Comparison of ENCODE assay signal across 1 cellular context in the genomic region with DNA sequence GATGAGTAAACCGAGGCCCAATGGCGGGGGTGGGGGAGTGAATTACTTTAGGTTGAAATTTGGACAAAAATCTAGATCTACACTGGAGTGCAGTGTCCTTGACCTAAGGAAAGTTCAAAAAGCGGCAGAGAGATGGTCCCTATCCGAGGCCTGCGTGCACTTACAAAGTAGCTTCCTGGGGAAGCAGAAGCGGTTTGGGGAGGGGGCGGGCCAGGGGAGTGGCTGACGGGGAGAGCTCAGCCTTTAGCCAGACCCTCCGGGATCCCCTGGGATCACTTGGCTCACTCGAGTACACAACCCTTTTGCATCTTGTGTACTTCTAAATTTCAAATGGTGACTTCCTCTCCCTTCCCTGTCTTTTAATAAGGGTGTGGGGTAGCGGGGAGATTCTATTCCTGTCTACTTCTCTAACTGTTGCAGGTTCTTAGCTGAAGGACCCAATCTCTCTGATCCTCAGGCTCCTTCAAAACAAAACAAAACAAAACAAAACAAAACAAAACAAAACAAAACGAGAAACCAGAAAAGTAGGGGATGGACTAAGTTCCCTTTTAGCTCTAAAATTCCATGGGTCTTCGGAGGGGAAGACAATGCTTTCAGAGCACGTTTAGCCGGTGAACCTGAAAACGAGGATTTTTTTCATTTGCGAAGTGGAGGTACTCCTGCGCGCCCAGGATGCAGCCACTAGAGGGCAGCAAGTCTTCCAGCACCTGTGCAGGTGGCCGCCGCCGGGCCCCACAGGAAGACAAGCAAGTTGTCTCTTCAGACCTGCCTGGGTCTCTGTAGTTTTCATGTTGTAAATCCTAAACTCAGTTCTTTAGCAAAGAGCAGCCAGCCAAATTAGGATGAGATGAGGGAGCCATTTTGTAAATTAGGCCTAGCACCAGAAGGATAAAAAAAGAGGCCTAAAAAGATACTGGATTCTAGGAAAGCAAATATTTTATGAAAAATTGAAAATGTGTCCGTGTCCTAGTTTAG.
TF ChIP-seq lines count a peak whose summit lies in the region.

No MANE protein-coding gene starts in this region.

TF ChIP-seq in K562, 482 proteins besides CTCF, POLR2A, EP300 and RAD21 (continued from another document and continues in another):
- TF ChIP-seq, protein P1, sequence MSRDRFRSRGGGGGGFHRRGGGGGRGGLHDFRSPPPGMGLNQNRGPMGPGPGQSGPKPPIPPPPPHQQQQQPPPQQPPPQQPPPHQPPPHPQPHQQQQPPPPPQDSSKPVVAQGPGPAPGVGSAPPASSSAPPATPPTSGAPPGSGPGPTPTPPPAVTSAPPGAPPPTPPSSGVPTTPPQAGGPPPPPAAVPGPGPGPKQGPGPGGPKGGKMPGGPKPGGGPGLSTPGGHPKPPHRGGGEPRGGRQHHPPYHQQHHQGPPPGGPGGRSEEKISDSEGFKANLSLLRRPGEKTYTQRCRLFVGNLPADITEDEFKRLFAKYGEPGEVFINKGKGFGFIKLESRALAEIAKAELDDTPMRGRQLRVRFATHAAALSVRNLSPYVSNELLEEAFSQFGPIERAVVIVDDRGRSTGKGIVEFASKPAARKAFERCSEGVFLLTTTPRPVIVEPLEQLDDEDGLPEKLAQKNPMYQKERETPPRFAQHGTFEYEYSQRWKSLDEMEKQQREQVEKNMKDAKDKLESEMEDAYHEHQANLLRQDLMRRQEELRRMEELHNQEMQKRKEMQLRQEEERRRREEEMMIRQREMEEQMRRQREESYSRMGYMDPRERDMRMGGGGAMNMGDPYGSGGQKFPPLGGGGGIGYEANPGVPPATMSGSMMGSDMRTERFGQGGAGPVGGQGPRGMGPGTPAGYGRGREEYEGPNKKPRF (IDR thresholded peaks at IDR 0.05; ENCODE audit: low read depth, low read length) = no peak
- no peak for TF ChIP-seq OTX1 (CRISPR knock-in tag; IDR thresholded peaks at IDR 0.05)
- TF ChIP-seq CSDE1 (IDR thresholded peaks at IDR 0.05) = no peak
- no peak for TF ChIP-seq ZNF134 (CRISPR knock-in tag; conservative IDR thresholded peaks at IDR 0.05)
- 0 out of 2 replicates have a peak, but pooled peaks have one; percentile 28 for TF ChIP-seq L3MBTL2 (IDR thresholded peaks at IDR 0.05)
- no peak for TF ChIP-seq ARHGAP35 (IDR thresholded peaks at IDR 0.05; ENCODE audit: partially characterized antibody)
- TF ChIP-seq, protein P2, sequence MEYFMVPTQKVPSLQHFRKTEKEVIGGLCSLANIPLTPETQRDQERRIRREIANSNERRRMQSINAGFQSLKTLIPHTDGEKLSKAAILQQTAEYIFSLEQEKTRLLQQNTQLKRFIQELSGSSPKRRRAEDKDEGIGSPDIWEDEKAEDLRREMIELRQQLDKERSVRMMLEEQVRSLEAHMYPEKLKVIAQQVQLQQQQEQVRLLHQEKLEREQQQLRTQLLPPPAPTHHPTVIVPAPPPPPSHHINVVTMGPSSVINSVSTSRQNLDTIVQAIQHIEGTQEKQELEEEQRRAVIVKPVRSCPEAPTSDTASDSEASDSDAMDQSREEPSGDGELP (CRISPR knock-in tag; IDR thresholded peaks at IDR 0.05; ENCODE audit: borderline replicate concordance) = peak; percentile 56; the same call in 1 of the 2 replicates
- TF ChIP-seq WHSC1 (IDR thresholded peaks at IDR 0.05; ENCODE audit: low read length) = no peak
- TF ChIP-seq SP2 (IDR thresholded peaks at IDR 0.05; ENCODE audit: extremely low read depth, low read depth, low read length, poor library complexity, severe bottlenecking) = no peak
- no peak for TF ChIP-seq GATAD2A (IDR thresholded peaks at IDR 0.05)
- TF ChIP-seq ZEB2 (IDR thresholded peaks at IDR 0.05) = peak; percentile 79; the same call in 1 of the 2 replicates
- TF ChIP-seq, protein P3, sequence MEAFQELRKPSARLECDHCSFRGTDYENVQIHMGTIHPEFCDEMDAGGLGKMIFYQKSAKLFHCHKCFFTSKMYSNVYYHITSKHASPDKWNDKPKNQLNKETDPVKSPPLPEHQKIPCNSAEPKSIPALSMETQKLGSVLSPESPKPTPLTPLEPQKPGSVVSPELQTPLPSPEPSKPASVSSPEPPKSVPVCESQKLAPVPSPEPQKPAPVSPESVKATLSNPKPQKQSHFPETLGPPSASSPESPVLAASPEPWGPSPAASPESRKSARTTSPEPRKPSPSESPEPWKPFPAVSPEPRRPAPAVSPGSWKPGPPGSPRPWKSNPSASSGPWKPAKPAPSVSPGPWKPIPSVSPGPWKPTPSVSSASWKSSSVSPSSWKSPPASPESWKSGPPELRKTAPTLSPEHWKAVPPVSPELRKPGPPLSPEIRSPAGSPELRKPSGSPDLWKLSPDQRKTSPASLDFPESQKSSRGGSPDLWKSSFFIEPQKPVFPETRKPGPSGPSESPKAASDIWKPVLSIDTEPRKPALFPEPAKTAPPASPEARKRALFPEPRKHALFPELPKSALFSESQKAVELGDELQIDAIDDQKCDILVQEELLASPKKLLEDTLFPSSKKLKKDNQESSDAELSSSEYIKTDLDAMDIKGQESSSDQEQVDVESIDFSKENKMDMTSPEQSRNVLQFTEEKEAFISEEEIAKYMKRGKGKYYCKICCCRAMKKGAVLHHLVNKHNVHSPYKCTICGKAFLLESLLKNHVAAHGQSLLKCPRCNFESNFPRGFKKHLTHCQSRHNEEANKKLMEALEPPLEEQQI (IDR thresholded peaks at IDR 0.05) = no peak
- no peak for TF ChIP-seq GATAD2B (IDR thresholded peaks at IDR 0.05; ENCODE audit: borderline replicate concordance)
- TF ChIP-seq PCBP1 (IDR thresholded peaks at IDR 0.05; ENCODE audit: low read depth, low read length, poor library complexity, severe bottlenecking) = no peak
- no peak for TF ChIP-seq PURB (CRISPR knock-in tag; IDR thresholded peaks at IDR 0.05; ENCODE audit: low read depth)
- TF ChIP-seq, protein P4, sequence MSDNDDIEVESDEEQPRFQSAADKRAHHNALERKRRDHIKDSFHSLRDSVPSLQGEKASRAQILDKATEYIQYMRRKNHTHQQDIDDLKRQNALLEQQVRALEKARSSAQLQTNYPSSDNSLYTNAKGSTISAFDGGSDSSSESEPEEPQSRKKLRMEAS (CRISPR knock-in tag; IDR thresholded peaks at IDR 0.05) = peak; percentile 73
- TF ChIP-seq HMG20A (CRISPR knock-in tag; conservative IDR thresholded peaks at IDR 0.05) = no peak
- TF ChIP-seq RBM14 (IDR thresholded peaks at IDR 0.05; ENCODE audit: borderline replicate concordance, insufficient read depth, low read depth, low read length) = no peak
- no peak for TF ChIP-seq ESRRB (CRISPR knock-in tag; IDR thresholded peaks at IDR 0.05; ENCODE audit: borderline replicate concordance)
- no peak for TF ChIP-seq BACH1 (tag; IDR thresholded peaks at IDR 0.05)
- TF ChIP-seq TEAD1 (CRISPR knock-in tag; IDR thresholded peaks at IDR 0.05) = no peak
- no peak for TF ChIP-seq KHSRP (IDR thresholded peaks at IDR 0.05)
- TF ChIP-seq, protein P5, sequence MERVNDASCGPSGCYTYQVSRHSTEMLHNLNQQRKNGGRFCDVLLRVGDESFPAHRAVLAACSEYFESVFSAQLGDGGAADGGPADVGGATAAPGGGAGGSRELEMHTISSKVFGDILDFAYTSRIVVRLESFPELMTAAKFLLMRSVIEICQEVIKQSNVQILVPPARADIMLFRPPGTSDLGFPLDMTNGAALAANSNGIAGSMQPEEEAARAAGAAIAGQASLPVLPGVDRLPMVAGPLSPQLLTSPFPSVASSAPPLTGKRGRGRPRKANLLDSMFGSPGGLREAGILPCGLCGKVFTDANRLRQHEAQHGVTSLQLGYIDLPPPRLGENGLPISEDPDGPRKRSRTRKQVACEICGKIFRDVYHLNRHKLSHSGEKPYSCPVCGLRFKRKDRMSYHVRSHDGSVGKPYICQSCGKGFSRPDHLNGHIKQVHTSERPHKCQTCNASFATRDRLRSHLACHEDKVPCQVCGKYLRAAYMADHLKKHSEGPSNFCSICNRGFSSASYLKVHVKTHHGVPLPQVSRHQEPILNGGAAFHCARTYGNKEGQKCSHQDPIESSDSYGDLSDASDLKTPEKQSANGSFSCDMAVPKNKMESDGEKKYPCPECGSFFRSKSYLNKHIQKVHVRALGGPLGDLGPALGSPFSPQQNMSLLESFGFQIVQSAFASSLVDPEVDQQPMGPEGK (CRISPR knock-in tag; IDR thresholded peaks at IDR 0.05; ENCODE audit: borderline replicate concordance) = no peak
- TF ChIP-seq NRF1 (conservative IDR thresholded peaks at IDR 0.05 in 1 of 2, IDR thresholded peaks at IDR 0.05 in 1 of 2) = 0 out of 4 replicates have a peak, but pooled peaks have one; percentile 17 to 18
- TF ChIP-seq, protein P6, sequence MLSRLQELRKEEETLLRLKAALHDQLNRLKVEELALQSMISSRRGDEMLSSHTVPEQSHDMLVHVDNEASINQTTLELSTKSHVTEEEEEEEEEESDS (CRISPR knock-in tag; IDR thresholded peaks at IDR 0.05) = no peak
- TF ChIP-seq ELF1 (tag; IDR thresholded peaks at IDR 0.05) = no peak
- TF ChIP-seq, protein P7, sequence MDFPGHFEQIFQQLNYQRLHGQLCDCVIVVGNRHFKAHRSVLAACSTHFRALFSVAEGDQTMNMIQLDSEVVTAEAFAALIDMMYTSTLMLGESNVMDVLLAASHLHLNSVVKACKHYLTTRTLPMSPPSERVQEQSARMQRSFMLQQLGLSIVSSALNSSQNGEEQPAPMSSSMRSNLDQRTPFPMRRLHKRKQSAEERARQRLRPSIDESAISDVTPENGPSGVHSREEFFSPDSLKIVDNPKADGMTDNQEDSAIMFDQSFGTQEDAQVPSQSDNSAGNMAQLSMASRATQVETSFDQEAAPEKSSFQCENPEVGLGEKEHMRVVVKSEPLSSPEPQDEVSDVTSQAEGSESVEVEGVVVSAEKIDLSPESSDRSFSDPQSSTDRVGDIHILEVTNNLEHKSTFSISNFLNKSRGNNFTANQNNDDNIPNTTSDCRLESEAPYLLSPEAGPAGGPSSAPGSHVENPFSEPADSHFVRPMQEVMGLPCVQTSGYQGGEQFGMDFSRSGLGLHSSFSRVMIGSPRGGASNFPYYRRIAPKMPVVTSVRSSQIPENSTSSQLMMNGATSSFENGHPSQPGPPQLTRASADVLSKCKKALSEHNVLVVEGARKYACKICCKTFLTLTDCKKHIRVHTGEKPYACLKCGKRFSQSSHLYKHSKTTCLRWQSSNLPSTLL (IDR thresholded peaks at IDR 0.05) = no peak
- TF ChIP-seq, protein P8, sequence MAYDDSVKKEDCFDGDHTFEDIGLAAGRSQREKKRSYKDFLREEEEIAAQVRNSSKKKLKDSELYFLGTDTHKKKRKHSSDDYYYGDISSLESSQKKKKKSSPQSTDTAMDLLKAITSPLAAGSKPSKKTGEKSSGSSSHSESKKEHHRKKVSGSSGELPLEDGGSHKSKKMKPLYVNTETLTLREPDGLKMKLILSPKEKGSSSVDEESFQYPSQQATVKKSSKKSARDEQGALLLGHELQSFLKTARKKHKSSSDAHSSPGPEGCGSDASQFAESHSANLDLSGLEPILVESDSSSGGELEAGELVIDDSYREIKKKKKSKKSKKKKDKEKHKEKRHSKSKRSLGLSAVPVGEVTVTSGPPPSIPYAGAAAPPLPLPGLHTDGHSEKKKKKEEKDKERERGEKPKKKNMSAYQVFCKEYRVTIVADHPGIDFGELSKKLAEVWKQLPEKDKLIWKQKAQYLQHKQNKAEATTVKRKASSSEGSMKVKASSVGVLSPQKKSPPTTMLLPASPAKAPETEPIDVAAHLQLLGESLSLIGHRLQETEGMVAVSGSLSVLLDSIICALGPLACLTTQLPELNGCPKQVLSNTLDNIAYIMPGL (CRISPR knock-in tag; IDR thresholded peaks at IDR 0.05) = no peak
- no peak for TF ChIP-seq DIDO1 (tag; IDR thresholded peaks at IDR 0.05; ENCODE audit: low read depth)
- peak; percentile 87 for TF ChIP-seq ZNF384 (IDR thresholded peaks at IDR 0.05; ENCODE audit: low read depth, low read length)
- no peak for TF ChIP-seq ZBTB7A (IDR thresholded peaks at IDR 0.05; ENCODE audit: borderline replicate concordance, control insufficient read depth, low read depth, low read length)
- TF ChIP-seq NONO (IDR thresholded peaks at IDR 0.05; ENCODE audit: low read depth in 2 of 2, low read length in 1 of 2) = no peak
- TF ChIP-seq EZH2 (IDR thresholded peaks at IDR 0.05; ENCODE audit: borderline replicate concordance, low read depth, low read length) = no peak
- no peak for TF ChIP-seq KLF13 (tag; IDR thresholded peaks at IDR 0.05; ENCODE audit: borderline replicate concordance, low read depth)
- 0 out of 2 replicates have a peak, but pooled peaks have one; percentile 37 for TF ChIP-seq MYC (IDR thresholded peaks at IDR 0.05; ENCODE audit: low read depth, low read length)
- TF ChIP-seq MYC (CRISPR knock-in tag; IDR thresholded peaks at IDR 0.05; ENCODE audit: borderline replicate concordance, low read depth) = no peak
- TF ChIP-seq, protein P9, sequence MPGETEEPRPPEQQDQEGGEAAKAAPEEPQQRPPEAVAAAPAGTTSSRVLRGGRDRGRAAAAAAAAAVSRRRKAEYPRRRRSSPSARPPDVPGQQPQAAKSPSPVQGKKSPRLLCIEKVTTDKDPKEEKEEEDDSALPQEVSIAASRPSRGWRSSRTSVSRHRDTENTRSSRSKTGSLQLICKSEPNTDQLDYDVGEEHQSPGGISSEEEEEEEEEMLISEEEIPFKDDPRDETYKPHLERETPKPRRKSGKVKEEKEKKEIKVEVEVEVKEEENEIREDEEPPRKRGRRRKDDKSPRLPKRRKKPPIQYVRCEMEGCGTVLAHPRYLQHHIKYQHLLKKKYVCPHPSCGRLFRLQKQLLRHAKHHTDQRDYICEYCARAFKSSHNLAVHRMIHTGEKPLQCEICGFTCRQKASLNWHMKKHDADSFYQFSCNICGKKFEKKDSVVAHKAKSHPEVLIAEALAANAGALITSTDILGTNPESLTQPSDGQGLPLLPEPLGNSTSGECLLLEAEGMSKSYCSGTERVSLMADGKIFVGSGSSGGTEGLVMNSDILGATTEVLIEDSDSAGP (CRISPR knock-in tag; IDR thresholded peaks at IDR 0.05) = no peak
- TF ChIP-seq MIER1 (IDR thresholded peaks at IDR 0.05; ENCODE audit: low read depth) = no peak
- TF ChIP-seq ZNF551 (CRISPR knock-in tag; IDR thresholded peaks at IDR 0.05) = no peak
- TF ChIP-seq LCOR (CRISPR knock-in tag; IDR thresholded peaks at IDR 0.05) = no peak
- TF ChIP-seq SRSF3 (IDR thresholded peaks at IDR 0.05; ENCODE audit: insufficient read depth, low read length) = no peak
- no peak for TF ChIP-seq U2AF1 (optimal IDR thresholded peaks at IDR 0.05; ENCODE audit: low read depth, low read length)
- no peak for TF ChIP-seq SMARCB1 (IDR thresholded peaks at IDR 0.05; ENCODE audit: insufficient read length, low read depth)
- TF ChIP-seq, protein P10, sequence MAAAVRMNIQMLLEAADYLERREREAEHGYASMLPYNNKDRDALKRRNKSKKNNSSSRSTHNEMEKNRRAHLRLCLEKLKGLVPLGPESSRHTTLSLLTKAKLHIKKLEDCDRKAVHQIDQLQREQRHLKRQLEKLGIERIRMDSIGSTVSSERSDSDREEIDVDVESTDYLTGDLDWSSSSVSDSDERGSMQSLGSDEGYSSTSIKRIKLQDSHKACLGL (CRISPR knock-in tag; IDR thresholded peaks at IDR 0.05; ENCODE audit: borderline replicate concordance, poor library complexity, severe bottlenecking) = no peak
- TF ChIP-seq CREB1 (IDR thresholded peaks at IDR 0.05) = no peak
- no peak for TF ChIP-seq CREB1 (CRISPR knock-in tag; IDR thresholded peaks at IDR 0.05)
- TF ChIP-seq HDAC1 (IDR thresholded peaks at IDR 0.05) = no peak
- no peak for TF ChIP-seq TAF9B (IDR thresholded peaks at IDR 0.05; ENCODE audit: partially characterized antibody)
- no peak for TF ChIP-seq SLC30A9 (CRISPR knock-in tag; IDR thresholded peaks at IDR 0.05)
